ENCODE assay signal across 10 cellular contexts in the genomic region with DNA sequence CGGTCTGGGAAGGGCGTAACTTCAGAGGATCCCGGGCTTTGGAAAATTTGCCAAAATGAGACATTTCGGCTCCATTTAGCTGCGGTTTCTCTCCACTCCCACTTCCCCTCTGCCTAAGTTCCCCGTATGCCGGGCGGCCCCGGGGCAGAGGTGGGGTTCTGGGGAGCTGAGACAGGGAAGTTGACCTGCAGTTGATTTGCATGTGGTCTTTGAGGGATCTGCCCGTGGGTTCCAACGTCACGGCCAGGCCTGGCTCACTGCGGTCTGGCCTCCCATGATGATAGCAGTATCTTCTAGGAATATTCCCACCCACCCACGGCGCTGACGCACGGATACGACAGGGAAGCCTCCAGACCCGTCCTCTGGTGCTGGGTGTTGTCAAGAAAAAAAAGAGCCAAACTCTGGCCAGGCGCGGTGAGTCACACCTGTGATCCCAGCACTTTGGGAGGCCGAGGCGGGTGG. TPM values are rescaled to one million over a fixed set of nuclear protein-coding genes. Genes with fewer than 3 reads are reported as not detected.
DNase-seq lines count a peak whose midpoint lies in the region; ATAC-seq, FAIRE-seq and TF ChIP-seq lines count a peak whose summit lies in the region.
"Had no signal": no experiment of that assay in that cellular context is flagged by ENCODE, and none has a peak within 500 bp of the region (broad histone marks: within the 10 kb centered on the region; RNA-seq: fewer than 3 reads in every experiment).

No MANE protein-coding gene starts in this region.

- no TSS peak for BruUV-seq in Calu3 (replicated peaks; lab: Mats Ljungman, UMichigan)

- no peak for TF ChIP-seq CTCF in Calu3 (IDR thresholded peaks at IDR 0.05; ENCODE audit: unreplicated experiment)
- no peak for TF ChIP-seq CTCF in endothelial cell (IDR thresholded peaks at IDR 0.05; ENCODE audit: unreplicated experiment)

- intact Hi-C loops in Calu3 (cut with micrococcal nuclease; ENCODE audit: unreplicated experiment), result loop anchor here (5.0 kb wide), 1 partner anchor 32 kb away; no protein-coding TSS in a partner anchor

- H3K9me3 Mint-ChIP-seq in Calu3 (ENCODE audit: low read depth, unreplicated experiment) (no peaks in the 10 kb centered on the region), endothelial cell (ENCODE audit: unreplicated experiment) (peaks cover 11% of the 10 kb centered on the region)

- no peaks in the 10 kb centered on the region for H3K27me3 Mint-ChIP-seq in Calu3 (ENCODE audit: unreplicated experiment)
- no peaks in the 10 kb centered on the region for H3K27me3 Mint-ChIP-seq in endothelial cell (ENCODE audit: unreplicated experiment)

- H3K4me1 Mint-ChIP-seq in Calu3 (ENCODE audit: low read depth, unreplicated experiment), result peaks cover 8% of the 10 kb centered on the region
- no peaks in the 10 kb centered on the region for H3K4me1 Mint-ChIP-seq in endothelial cell (ENCODE audit: unreplicated experiment)

- H3K36me3 Mint-ChIP-seq in Calu3 (ENCODE audit: insufficient read depth, unreplicated experiment) (no peaks in the 10 kb centered on the region), endothelial cell (ENCODE audit: low read depth, unreplicated experiment) (no peaks in the 10 kb centered on the region)

- FAIRE-seq in urothelium cell line (lab: Jason Lieb, UNC), result no peak
- FAIRE-seq: endothelial cell of umbilical vein had no signal

- DNase-seq in amygdala (lab: John Stamatoyannopoulos, UW), result peak in 46 of 56 donors; percentile 1 to 64 (median 17)
- peak; percentile 65 for DNase-seq in pons (ENCODE audit: low spot score)
- no peak for DNase-seq in Calu3
- no peak for DNase-seq in urothelium cell line (ENCODE audit: low spot score)
- no peak for DNase-seq in H4 (ENCODE audit: low spot score)
- DNase-seq in endothelial cell (ENCODE audit: low spot score), result no peak

- CTCF ChIA-PET in Calu3 (lab: Charles Lee), result no interaction called here

- ATAC-seq in GM18498 (IDR thresholded peaks at IDR 0.05; ENCODE audit: unreplicated experiment) (peak; percentile 70), HG02885 (IDR thresholded peaks at IDR 0.05; ENCODE audit: poor library complexity, unreplicated experiment) (peak; percentile 66)

- H3K27ac Mint-ChIP-seq in Calu3 (ENCODE audit: unreplicated experiment), result no peak overlapping the region
- no peak overlapping the region for H3K27ac Mint-ChIP-seq in endothelial cell (ENCODE audit: unreplicated experiment)

- H3K4me3 Mint-ChIP-seq in Calu3 (ENCODE audit: low read depth, unreplicated experiment), result no peak overlapping the region
- H3K4me3 Mint-ChIP-seq in endothelial cell (ENCODE audit: unreplicated experiment), result no peak overlapping the region

RNA-seq across cellular contexts. Expression of gene CRLF2, which starts 27.3 kb away (rescaled TPM):
- total RNA-seq in Calu3 (2022) (2.3 and 5.6 TPM in 2 replicates), endothelial cell (ENCODE audit: unreplicated experiment) (not detected)
- not detected in 2 replicates for total RNA-seq in H4 (2014; rRNA removed; shearing (Covaris generic))
- total RNA-seq: endothelial cell of umbilical vein, renal cortical epithelial cell had no signal

RNA-seq across cellular contexts. Expression of gene CSF2RA, which starts 28.9 kb away (rescaled TPM):
- total RNA-seq in Calu3 (2022), result 10.2 and 11.8 TPM in 2 replicates
- 0.06 and 0.21 TPM in 2 replicates for total RNA-seq in H4 (2014; rRNA removed; shearing (Covaris generic))
- not detected for total RNA-seq in endothelial cell (ENCODE audit: unreplicated experiment)
- total RNA-seq: endothelial cell of umbilical vein, renal cortical epithelial cell had no signal

Comparison
In these comparisons a context has a peak if more than half of its experiments do, and no peak if none do; other contexts are left out.
1. DNase-seq: peak in amygdala (46 of 56) and pons (single experiment); none in Calu3 (single experiment), urothelium cell line (single experiment), H4 (single experiment) and endothelial cell (single experiment).